17 cellular contexts compared by ENCODE assay signal in genomic region chr12:124531281-124531745, GRCh38. TPM values are rescaled to one million over a fixed set of nuclear protein-coding genes. Genes with fewer than 3 reads are reported as not detected.
DNase-seq lines count a peak whose midpoint lies in the region; ATAC-seq and TF ChIP-seq lines count a peak whose summit lies in the region.
"Had no signal": no experiment of that assay in that cellular context is flagged by ENCODE, and none has a peak within 500 bp of the region (broad histone marks: within the 10 kb centered on the region; RNA-seq: fewer than 3 reads in every experiment).

No MANE protein-coding gene starts in this region.

- no peak for TF ChIP-seq EP300 in suprapubic skin (IDR thresholded peaks at IDR 0.05)

- no peak overlapping the region for H3K4me3 Mint-ChIP-seq in naive thymus-derived CD8-positive, alpha-beta T cell
- H3K4me3 Mint-ChIP-seq: activated T-cell treated with anti-CD3 and anti-CD28 coated beads, Interleukin-2, amount 50 U/mL, for 4 hours; natural killer cell had no signal

- peaks cover 0 to 37% (median 6%) of the 10 kb centered on the region in 3 donors for H3K36me3 Mint-ChIP-seq in naive thymus-derived CD8-positive, alpha-beta T cell
- H3K36me3 Mint-ChIP-seq: natural killer cell had no signal

- H3K27me3 ChIP-seq in heart right ventricle (no peaks in the 10 kb centered on the region), suprapubic skin (no peaks in the 10 kb centered on the region)
- H3K27me3 ChIP-seq: ascending aorta had no signal

- H3K36me3 ChIP-seq in heart right ventricle (peaks cover 0 to 38% (median 3%) of the 10 kb centered on the region in 9 donors), suprapubic skin (no peaks in the 10 kb centered on the region)

- WGBS in heart right ventricle, 2 donors, result 29 to 50% methylated on average over 14 of the region's 14 CpGs
- WGBS in suprapubic skin, result 80% methylated on average over 14 of the region's 14 CpGs

- ATAC-seq in heart right ventricle, result peak; percentile 30 to 69 (median 44)
- ATAC-seq in sciatic nerve, result peak; percentile 7
- no peak for ATAC-seq in naive thymus-derived CD8-positive, alpha-beta T cell
- ATAC-seq: activated T-cell treated with anti-CD3 and anti-CD28 coated beads, Interleukin-2, amount 50 U/mL, for 4 hours; natural killer cell had no signal

- H3K27ac Mint-ChIP-seq in naive thymus-derived CD8-positive, alpha-beta T cell, result peak overlapping the region in 1 of 10 donors; percentile 40
- H3K27ac Mint-ChIP-seq: natural killer cell had no signal

- intact Hi-C loops in heart right ventricle (cut with DNase I), result no loop called here
- intact Hi-C loops in sciatic nerve (cut with DNase I), result no loop called here

- H3K27me3 Mint-ChIP-seq in naive thymus-derived CD8-positive, alpha-beta T cell, result no peaks in the 10 kb centered on the region

- DNase-seq in NCI-H1417 (lab: John Stamatoyannopoulos, UW) (peak; percentile 56 to 98 (median 93)), NCI-H69 (lab: John Stamatoyannopoulos, UW) (peak; percentile 93), heart right ventricle (no peak), sciatic nerve (ENCODE audit: low spot score) (no peak), SKM-1 treated with dmso at 0.1 percent for 144 hours (lab: John Stamatoyannopoulos, UW; ENCODE audit: unreplicated experiment) (no peak), suprapubic skin (ENCODE audit: low spot score in 2 of 2) (no peak), kidney tubule cell (ENCODE audit: low spot score) (no peak)
- no peak for DNase-seq in naive thymus-derived CD8-positive, alpha-beta T cell
- DNase-seq: activated CD4-positive, alpha-beta T cell treated with anti-CD3 and anti-CD28 coated beads for 1 hour; activated T-cell treated with anti-CD3 and anti-CD28 coated beads, Interleukin-2, amount 50 U/mL, for 4 hours; Caco-2; foreskin fibroblast; natural killer cell; NCI-H187 treated with DMSO at 0.1 percent for 48 hours; OCI-M1; T-helper 1 cell had no signal

- TF ChIP-seq POLR2A in suprapubic skin (IDR thresholded peaks at IDR 0.05), result no peak

- TF ChIP-seq CTCF in heart right ventricle (IDR thresholded peaks at IDR 0.05) (no peak), suprapubic skin (IDR thresholded peaks at IDR 0.05) (no peak)

- H3K27ac ChIP-seq in heart right ventricle, result peak overlapping the region in 6 of 10 donors; percentile 6 to 58 (median 22)
- no peak overlapping the region for H3K27ac ChIP-seq in suprapubic skin
- H3K27ac ChIP-seq: ascending aorta had no signal

- H3K9me3 Mint-ChIP-seq in naive thymus-derived CD8-positive, alpha-beta T cell, result no peaks in the 10 kb centered on the region
- H3K9me3 Mint-ChIP-seq: activated T-cell treated with anti-CD3 and anti-CD28 coated beads, Interleukin-2, amount 50 U/mL, for 4 hours; natural killer cell had no signal

- H3K4me1 Mint-ChIP-seq in naive thymus-derived CD8-positive, alpha-beta T cell, result peaks cover 8 to 22% (median 16%) of the 10 kb centered on the region in 4 donors

- POLR2A ChIA-PET in naive thymus-derived CD8-positive, alpha-beta T cell (lab: Charles Lee), result no interaction called here

- peaks cover 6 to 59% (median 32%) of the 10 kb centered on the region in 9 donors for H3K4me1 ChIP-seq in heart right ventricle
- H3K4me1 ChIP-seq in suprapubic skin, result peaks cover 31% of the 10 kb centered on the region
- H3K4me1 ChIP-seq: ascending aorta, Caco-2 had no signal

- H3K9me3 ChIP-seq in heart right ventricle, result no peaks in the 10 kb centered on the region
- H3K9me3 ChIP-seq in suprapubic skin, result no peaks in the 10 kb centered on the region
- H3K9me3 ChIP-seq: ascending aorta, Caco-2 had no signal

- H3K4me3 ChIP-seq in heart right ventricle (no peak overlapping the region), suprapubic skin (no peak overlapping the region)
- H3K4me3 ChIP-seq: ascending aorta had no signal

RNA-seq across cellular contexts. Expression of gene NCOR2, which starts 36.1 kb away (rescaled TPM):
- total RNA-seq in heart right ventricle (100 to 1,000 TPM; 118 to 200 (median 136) TPM), sciatic nerve (345 TPM), suprapubic skin (100 to 1,000 TPM; 111 to 264 (median 187) TPM)
- 10 to 100 TPM; 46.9 to 74.0 TPM for polyA plus RNA-seq in heart right ventricle
- 10 to 100 TPM; 86.3 to 86.7 TPM for total RNA-seq in naive thymus-derived CD8-positive, alpha-beta T cell
- 10 to 100 TPM in 1 of 3 donors, 1 to 10 TPM in 2; 2.3 to 18.7 (median 3.5) TPM for polyA plus RNA-seq in naive thymus-derived CD8-positive, alpha-beta T cell

Comparison
In these comparisons a context has a peak if more than half of its experiments do, and no peak if none do; other contexts are left out.
1. DNase-seq: peak in NCI-H1417 (3 of 3) and NCI-H69 (single experiment); none in heart right ventricle (0 of 2), sciatic nerve (single experiment), naive thymus-derived CD8-positive, alpha-beta T cell (0 of 10), SKM-1 treated with dmso at 0.1 percent for 144 hours (single experiment), suprapubic skin (0 of 2) and kidney tubule cell (single experiment).
2. ATAC-seq: peak in heart right ventricle (8 of 8) and sciatic nerve (single experiment); none in naive thymus-derived CD8-positive, alpha-beta T cell (0 of 2).